Comparison of ENCODE assay signal across 9 cellular contexts in the genomic region with DNA sequence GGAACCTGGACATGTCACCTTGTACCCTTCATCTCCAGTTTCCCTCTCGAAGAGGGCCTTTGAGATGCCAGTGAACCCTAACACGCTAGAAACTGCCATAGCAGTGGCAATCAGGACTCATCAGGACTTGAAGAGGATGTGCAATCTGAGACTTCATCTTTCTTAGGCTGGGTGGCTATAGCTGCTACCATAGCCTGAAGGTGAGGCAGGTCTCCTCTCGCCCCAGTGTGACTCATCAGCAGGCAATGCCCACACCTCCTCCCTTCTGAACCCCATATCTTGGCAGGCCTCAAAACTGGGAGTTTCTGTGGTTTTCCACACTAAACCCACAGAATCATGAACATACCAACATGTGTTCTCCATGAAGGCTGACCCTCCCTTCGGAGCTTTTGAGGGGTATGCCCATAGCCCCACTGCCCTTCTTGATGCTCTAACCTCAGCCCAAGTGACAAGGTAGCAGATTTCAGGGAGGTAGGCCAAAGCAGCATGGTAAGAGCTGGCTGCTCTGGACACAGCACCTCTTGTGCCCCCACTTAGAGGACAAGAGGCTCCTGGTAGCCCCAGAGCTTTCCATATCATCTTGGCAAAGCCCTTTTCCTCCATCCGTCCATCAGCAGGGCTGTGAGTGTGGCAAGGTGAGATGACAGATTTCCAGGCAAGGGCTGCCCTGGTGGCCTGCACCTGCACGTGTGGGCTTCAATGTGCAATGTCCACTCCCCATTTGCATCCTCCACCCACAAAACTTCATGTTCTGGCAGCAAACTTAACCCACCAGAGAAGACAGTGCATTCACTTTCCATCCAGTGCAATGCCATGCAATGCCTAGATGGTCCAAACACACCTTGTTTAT. TPM values are rescaled to one million over a fixed set of nuclear protein-coding genes. Genes with fewer than 3 reads are reported as not detected.
DNase-seq lines count a peak whose midpoint lies in the region; ATAC-seq and TF ChIP-seq lines count a peak whose summit lies in the region.
"Had no signal": no experiment of that assay in that cellular context is flagged by ENCODE, and none has a peak within 500 bp of the region (broad histone marks: within the 10 kb centered on the region; RNA-seq: fewer than 3 reads in every experiment).

No MANE protein-coding gene starts in this region.

- in situ Hi-C loops in GM13976 (cut with MboI; ENCODE audit: low sequenced_read_pairs, unreplicated experiment) = loop anchor here (5.0 kb wide), 1 partner anchor 258 kb away; no protein-coding TSS in a partner anchor

- TF ChIP-seq RAD21 in HCT116 (IDR thresholded peaks at IDR 0.05; ENCODE audit: low read depth) = no peak

- DNase-seq in HCT116 (ENCODE audit: low read depth, low spot score) (no peak), mesothelial cell of epicardium (ENCODE audit: low spot score in 2 of 2, unreplicated experiment in 2 of 2) (no peak), NCI-H82 treated with DMSO at 0.1 percent for 48 hours (lab: John Stamatoyannopoulos, UW; ENCODE audit: unreplicated experiment) (no peak), GM13976 (ENCODE audit: low spot score) (no peak), NCI-H526 treated with DMSO at 0.1 percent for 48 hours (lab: John Stamatoyannopoulos, UW) (no peak)
- DNase-seq: NCI-H526 had no signal

- POLR2A ChIA-PET in HCT116 (lab: Charles Lee) = interaction anchor here (0.6 to 1.0 kb wide), 2 partner anchors 11 to 481 kb away, joined by 3 read pairs; no protein-coding TSS in a partner anchor

- H3K36me3 Mint-ChIP-seq in activated naive CD4-positive, alpha-beta T cell treated with anti-CD3 and anti-CD28 coated beads, Interleukin-2, amount 50 U/mL, for 24 hours = peaks cover 9% of the 10 kb centered on the region
- H3K36me3 Mint-ChIP-seq in mesothelial cell of epicardium = peaks cover 12% of the 10 kb centered on the region

- H3K4me2 ChIP-seq in HCT116 (ENCODE audit: low read length) = peak overlapping the region; percentile 95

- H3K4me3 ChIP-seq in ACC112 (ENCODE audit: low read depth, low read length) = peak overlapping the region; percentile 80; the same call in 1 of the 2 replicates
- H3K4me3 ChIP-seq in HCT116 (replicated peaks in 1 of 2; ENCODE audit: low read depth in 1 of 2, low read length in 2 of 2) = no peak overlapping the region

- peak overlapping the region; percentile 90 for H3K4me3 Mint-ChIP-seq in activated naive CD4-positive, alpha-beta T cell treated with anti-CD3 and anti-CD28 coated beads, Interleukin-2, amount 50 U/mL, for 24 hours
- peak overlapping the region; percentile 92 for H3K4me3 Mint-ChIP-seq in mesothelial cell of epicardium

- CTCF ChIA-PET in HCT116 (lab: Charles Lee) = no interaction called here

- RAD21 ChIA-PET in HCT116 (lab: Charles Lee; ENCODE audit: low non-redundant PET in 1 of 2, low total read pairs in 2 of 2, uncharacterized antibody in 2 of 2, unreplicated experiment in 2 of 2) = interaction anchor here in 1 of 2 experiments (0.7 kb wide), 1 partner anchor 17 kb away, joined by 3 read pairs; no protein-coding TSS in a partner anchor

- ATAC-seq in HCT116 = no peak
- ATAC-seq in HG02571 (IDR thresholded peaks at IDR 0.05; ENCODE audit: unreplicated experiment) = no peak

- H3K79me2 ChIP-seq in ACC112 (ENCODE audit: control insufficient read depth, insufficient read depth, low read length, unreplicated experiment) (peaks cover 74% of the 10 kb centered on the region), HCT116 (ENCODE audit: insufficient read depth, low read length) (peaks cover 72% of the 10 kb centered on the region)

- H3K27ac Mint-ChIP-seq in activated naive CD4-positive, alpha-beta T cell treated with anti-CD3 and anti-CD28 coated beads, Interleukin-2, amount 50 U/mL, for 24 hours = no peak overlapping the region
- no peak overlapping the region for H3K27ac Mint-ChIP-seq in mesothelial cell of epicardium

- H3K27me3 Mint-ChIP-seq in activated naive CD4-positive, alpha-beta T cell treated with anti-CD3 and anti-CD28 coated beads, Interleukin-2, amount 50 U/mL, for 24 hours = no peaks in the 10 kb centered on the region
- no peaks in the 10 kb centered on the region for H3K27me3 Mint-ChIP-seq in mesothelial cell of epicardium (ENCODE audit: low read depth)

- intact Hi-C loops in HCT116 (cut with micrococcal nuclease) = no loop called here

- H2AFZ ChIP-seq in ACC112 (ENCODE audit: low read length, unreplicated experiment) = no peak overlapping the region
- no peak overlapping the region for H2AFZ ChIP-seq in HCT116 (ENCODE audit: low read depth, low read length, poor library complexity, severe bottlenecking)

- TF ChIP-seq POLR2A in HCT116 (IDR thresholded peaks at IDR 0.05; ENCODE audit: borderline replicate concordance, extremely low read depth, insufficient read depth, insufficient read length) = no peak

- BruUV-seq in HCT116 (replicated peaks; lab: Mats Ljungman, UMichigan) = no TSS peak

- no peaks in the 10 kb centered on the region for H3K27me3 ChIP-seq in ACC112 (ENCODE audit: insufficient read depth, low read length)
- no peaks in the 10 kb centered on the region for H3K27me3 ChIP-seq in HCT116 (ENCODE audit: insufficient read depth, low read length)

- peaks cover 14% of the 10 kb centered on the region for H3K4me1 ChIP-seq in ACC112 (ENCODE audit: control insufficient read depth, insufficient read depth, low read length, unreplicated experiment)
- peaks cover 28 to 51% of the 10 kb centered on the region in 2 experiments for H3K4me1 ChIP-seq in HCT116 (ENCODE audit: control insufficient read depth in 1 of 2, insufficient read depth in 2 of 2, low read length in 2 of 2)

- H3K9me3 Mint-ChIP-seq in activated naive CD4-positive, alpha-beta T cell treated with anti-CD3 and anti-CD28 coated beads, Interleukin-2, amount 50 U/mL, for 24 hours = no peaks in the 10 kb centered on the region
- H3K9me3 Mint-ChIP-seq in mesothelial cell of epicardium = no peaks in the 10 kb centered on the region

- no peaks in the 10 kb centered on the region for H3K9me3 ChIP-seq in HCT116 (ENCODE audit: control insufficient read depth in 1 of 2, insufficient read depth in 1 of 2, low read depth in 1 of 2, low read length in 2 of 2)

- H3K36me3 ChIP-seq in ACC112 (ENCODE audit: insufficient read depth, low read length) (peaks cover 9% of the 10 kb centered on the region), HCT116 (ENCODE audit: control insufficient read depth in 1 of 2, insufficient read depth in 2 of 2, low read length in 2 of 2) (no peaks in the 10 kb centered on the region; a peak in 1 of 4 replicates)

- H3K27ac ChIP-seq in ACC112 (ENCODE audit: low read depth, low read length) (no peak overlapping the region), HCT116 (ENCODE audit: low read depth, low read length) (peak overlapping the region; percentile 36)

- H3K9me2 ChIP-seq in HCT116 (ENCODE audit: insufficient read depth) = no peaks in the 10 kb centered on the region

- no peak overlapping the region for H3K9ac ChIP-seq in HCT116 (ENCODE audit: low read length)

- no peaks in the 10 kb centered on the region for H4K20me1 ChIP-seq in HCT116 (ENCODE audit: insufficient read depth)

- H3K4me1 Mint-ChIP-seq in activated naive CD4-positive, alpha-beta T cell treated with anti-CD3 and anti-CD28 coated beads, Interleukin-2, amount 50 U/mL, for 24 hours = peaks cover 61% of the 10 kb centered on the region
- H3K4me1 Mint-ChIP-seq in mesothelial cell of epicardium = peaks cover 49% of the 10 kb centered on the region

- TF ChIP-seq CTCF in HCT116 (IDR thresholded peaks at IDR 0.05 in 2 of 3, conservative IDR thresholded peaks at IDR 0.05 in 1 of 3; ENCODE audit: borderline replicate concordance in 1 of 3, insufficient read depth in 1 of 3, low read depth in 2 of 3, low read length in 2 of 3) = no peak
- no peak for TF ChIP-seq CTCF in mesothelial cell of epicardium (IDR thresholded peaks at IDR 0.05; ENCODE audit: unreplicated experiment)
- no peak for TF ChIP-seq CTCF in GM13976 (IDR thresholded peaks at IDR 0.05; ENCODE audit: borderline replicate concordance, control extremely low read depth, extremely low read depth, insufficient read depth, missing control alignments)

TF ChIP-seq in HCT116, 20 proteins besides CTCF, POLR2A, EP300 and RAD21:
- TF ChIP-seq CEBPB (IDR thresholded peaks at IDR 0.05; ENCODE audit: low read depth) = no peak
- TF ChIP-seq, protein P1, sequence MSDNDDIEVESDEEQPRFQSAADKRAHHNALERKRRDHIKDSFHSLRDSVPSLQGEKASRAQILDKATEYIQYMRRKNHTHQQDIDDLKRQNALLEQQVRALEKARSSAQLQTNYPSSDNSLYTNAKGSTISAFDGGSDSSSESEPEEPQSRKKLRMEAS (IDR thresholded peaks at IDR 0.05) = no peak

RNA-seq across cellular contexts. Expression of a gene that starts 2.6 kb away (rescaled TPM):
- 27.5 TPM for total RNA-seq in HCT116 (2021; ENCODE audit: unreplicated experiment)
- 22.4 and 24.1 TPM in 2 replicates for polyA plus RNA-seq in HCT116 (2012)
- 71.7 to 76.2 TPM (median 72.7 TPM) in 3 replicates for total RNA-seq in mesothelial cell of epicardium

RNA-seq across cellular contexts. Expression of a gene that starts 4.0 kb away (rescaled TPM):
- not detected for total RNA-seq in HCT116 (2021; ENCODE audit: unreplicated experiment)
- polyA plus RNA-seq in HCT116 (2012) = 0.35 and 0.76 TPM in 2 replicates
- total RNA-seq in mesothelial cell of epicardium = 18.5 to 19.4 TPM (median 19.3 TPM) in 3 replicates

Comparison
In these comparisons a context has a peak if more than half of its experiments do, and no peak if none do; other contexts are left out.
1. RNA of a gene that starts 4.0 kb away (total RNA-seq): 18.5 to 19.4 TPM in mesothelial cell of epicardium; not detected in HCT116 (single experiment); every median in the first group is over 10 times any median in the second.